1 cellular context compared by ENCODE assay signal in the genomic region with DNA sequence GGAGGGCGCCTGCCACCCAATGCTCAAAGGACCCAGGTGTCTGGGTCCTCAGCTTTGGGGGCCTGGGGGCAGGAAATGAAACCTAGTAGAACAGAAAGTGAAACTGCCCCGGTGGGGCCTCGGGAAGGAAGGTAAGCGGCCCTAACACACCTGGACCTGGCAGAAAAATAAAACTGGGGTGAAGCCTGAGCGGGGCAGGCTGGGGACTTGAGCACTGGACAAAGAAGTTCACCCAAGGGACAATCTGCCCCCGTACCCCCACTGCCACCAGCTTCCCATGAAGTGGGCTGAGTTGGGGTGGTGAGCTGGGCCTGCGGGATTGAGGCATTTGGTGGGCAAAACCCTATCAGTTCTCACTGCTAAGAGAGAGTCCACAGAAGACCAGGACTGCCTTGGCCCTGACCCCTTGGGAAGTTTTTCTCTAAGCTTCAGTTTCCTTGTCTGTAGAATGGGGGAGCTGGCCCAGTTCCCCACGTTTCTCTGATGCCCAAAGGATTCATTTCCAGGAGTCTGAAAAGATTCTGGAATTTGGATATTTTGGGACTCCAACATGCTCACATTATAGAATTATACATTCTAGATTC.
TF ChIP-seq lines count a peak whose summit lies in the region.

No MANE protein-coding gene starts in this region.

TF ChIP-seq in GM12878, 131 proteins besides CTCF, POLR2A, EP300 and RAD21:
- peak; percentile 83 for TF ChIP-seq TCF12 (IDR thresholded peaks at IDR 0.05; ENCODE audit: low read depth, low read length)
- TF ChIP-seq IRF4 (IDR thresholded peaks at IDR 0.05; ENCODE audit: low read depth, low read length), result 0 out of 2 replicates have a peak, but pooled peaks have one; percentile 30
- TF ChIP-seq CHD4 (IDR thresholded peaks at IDR 0.05), result no peak
- 0 out of 2 replicates have a peak, but pooled peaks have one; percentile 16 for TF ChIP-seq CREB1 (IDR thresholded peaks at IDR 0.05; ENCODE audit: low read depth)
- no peak for TF ChIP-seq ZBED1 (IDR thresholded peaks at IDR 0.05; ENCODE audit: borderline replicate concordance)
- TF ChIP-seq, protein P1, sequence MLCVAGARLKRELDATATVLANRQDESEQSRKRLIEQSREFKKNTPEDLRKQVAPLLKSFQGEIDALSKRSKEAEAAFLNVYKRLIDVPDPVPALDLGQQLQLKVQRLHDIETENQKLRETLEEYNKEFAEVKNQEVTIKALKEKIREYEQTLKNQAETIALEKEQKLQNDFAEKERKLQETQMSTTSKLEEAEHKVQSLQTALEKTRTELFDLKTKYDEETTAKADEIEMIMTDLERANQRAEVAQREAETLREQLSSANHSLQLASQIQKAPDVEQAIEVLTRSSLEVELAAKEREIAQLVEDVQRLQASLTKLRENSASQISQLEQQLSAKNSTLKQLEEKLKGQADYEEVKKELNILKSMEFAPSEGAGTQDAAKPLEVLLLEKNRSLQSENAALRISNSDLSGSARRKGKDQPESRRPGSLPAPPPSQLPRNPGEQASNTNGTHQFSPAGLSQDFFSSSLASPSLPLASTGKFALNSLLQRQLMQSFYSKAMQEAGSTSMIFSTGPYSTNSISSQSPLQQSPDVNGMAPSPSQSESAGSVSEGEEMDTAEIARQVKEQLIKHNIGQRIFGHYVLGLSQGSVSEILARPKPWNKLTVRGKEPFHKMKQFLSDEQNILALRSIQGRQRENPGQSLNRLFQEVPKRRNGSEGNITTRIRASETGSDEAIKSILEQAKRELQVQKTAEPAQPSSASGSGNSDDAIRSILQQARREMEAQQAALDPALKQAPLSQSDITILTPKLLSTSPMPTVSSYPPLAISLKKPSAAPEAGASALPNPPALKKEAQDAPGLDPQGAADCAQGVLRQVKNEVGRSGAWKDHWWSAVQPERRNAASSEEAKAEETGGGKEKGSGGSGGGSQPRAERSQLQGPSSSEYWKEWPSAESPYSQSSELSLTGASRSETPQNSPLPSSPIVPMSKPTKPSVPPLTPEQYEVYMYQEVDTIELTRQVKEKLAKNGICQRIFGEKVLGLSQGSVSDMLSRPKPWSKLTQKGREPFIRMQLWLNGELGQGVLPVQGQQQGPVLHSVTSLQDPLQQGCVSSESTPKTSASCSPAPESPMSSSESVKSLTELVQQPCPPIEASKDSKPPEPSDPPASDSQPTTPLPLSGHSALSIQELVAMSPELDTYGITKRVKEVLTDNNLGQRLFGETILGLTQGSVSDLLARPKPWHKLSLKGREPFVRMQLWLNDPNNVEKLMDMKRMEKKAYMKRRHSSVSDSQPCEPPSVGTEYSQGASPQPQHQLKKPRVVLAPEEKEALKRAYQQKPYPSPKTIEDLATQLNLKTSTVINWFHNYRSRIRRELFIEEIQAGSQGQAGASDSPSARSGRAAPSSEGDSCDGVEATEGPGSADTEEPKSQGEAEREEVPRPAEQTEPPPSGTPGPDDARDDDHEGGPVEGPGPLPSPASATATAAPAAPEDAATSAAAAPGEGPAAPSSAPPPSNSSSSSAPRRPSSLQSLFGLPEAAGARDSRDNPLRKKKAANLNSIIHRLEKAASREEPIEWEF (IDR thresholded peaks at IDR 0.05; ENCODE audit: insufficient replicate concordance, low read depth, low read length), result no peak
- TF ChIP-seq TCF3 (IDR thresholded peaks at IDR 0.05; ENCODE audit: borderline replicate concordance, insufficient read depth, low read depth, low read length), result peak; percentile 71; the same call in 1 of the 2 replicates
- TF ChIP-seq, protein P2, sequence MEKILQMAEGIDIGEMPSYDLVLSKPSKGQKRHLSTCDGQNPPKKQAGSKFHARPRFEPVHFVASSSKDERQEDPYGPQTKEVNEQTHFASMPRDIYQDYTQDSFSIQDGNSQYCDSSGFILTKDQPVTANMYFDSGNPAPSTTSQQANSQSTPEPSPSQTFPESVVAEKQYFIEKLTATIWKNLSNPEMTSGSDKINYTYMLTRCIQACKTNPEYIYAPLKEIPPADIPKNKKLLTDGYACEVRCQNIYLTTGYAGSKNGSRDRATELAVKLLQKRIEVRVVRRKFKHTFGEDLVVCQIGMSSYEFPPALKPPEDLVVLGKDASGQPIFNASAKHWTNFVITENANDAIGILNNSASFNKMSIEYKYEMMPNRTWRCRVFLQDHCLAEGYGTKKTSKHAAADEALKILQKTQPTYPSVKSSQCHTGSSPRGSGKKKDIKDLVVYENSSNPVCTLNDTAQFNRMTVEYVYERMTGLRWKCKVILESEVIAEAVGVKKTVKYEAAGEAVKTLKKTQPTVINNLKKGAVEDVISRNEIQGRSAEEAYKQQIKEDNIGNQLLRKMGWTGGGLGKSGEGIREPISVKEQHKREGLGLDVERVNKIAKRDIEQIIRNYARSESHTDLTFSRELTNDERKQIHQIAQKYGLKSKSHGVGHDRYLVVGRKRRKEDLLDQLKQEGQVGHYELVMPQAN (conservative IDR thresholded peaks at IDR 0.05), result peak; percentile 64; the same call in 1 of the 2 replicates
- TF ChIP-seq, protein P3, sequence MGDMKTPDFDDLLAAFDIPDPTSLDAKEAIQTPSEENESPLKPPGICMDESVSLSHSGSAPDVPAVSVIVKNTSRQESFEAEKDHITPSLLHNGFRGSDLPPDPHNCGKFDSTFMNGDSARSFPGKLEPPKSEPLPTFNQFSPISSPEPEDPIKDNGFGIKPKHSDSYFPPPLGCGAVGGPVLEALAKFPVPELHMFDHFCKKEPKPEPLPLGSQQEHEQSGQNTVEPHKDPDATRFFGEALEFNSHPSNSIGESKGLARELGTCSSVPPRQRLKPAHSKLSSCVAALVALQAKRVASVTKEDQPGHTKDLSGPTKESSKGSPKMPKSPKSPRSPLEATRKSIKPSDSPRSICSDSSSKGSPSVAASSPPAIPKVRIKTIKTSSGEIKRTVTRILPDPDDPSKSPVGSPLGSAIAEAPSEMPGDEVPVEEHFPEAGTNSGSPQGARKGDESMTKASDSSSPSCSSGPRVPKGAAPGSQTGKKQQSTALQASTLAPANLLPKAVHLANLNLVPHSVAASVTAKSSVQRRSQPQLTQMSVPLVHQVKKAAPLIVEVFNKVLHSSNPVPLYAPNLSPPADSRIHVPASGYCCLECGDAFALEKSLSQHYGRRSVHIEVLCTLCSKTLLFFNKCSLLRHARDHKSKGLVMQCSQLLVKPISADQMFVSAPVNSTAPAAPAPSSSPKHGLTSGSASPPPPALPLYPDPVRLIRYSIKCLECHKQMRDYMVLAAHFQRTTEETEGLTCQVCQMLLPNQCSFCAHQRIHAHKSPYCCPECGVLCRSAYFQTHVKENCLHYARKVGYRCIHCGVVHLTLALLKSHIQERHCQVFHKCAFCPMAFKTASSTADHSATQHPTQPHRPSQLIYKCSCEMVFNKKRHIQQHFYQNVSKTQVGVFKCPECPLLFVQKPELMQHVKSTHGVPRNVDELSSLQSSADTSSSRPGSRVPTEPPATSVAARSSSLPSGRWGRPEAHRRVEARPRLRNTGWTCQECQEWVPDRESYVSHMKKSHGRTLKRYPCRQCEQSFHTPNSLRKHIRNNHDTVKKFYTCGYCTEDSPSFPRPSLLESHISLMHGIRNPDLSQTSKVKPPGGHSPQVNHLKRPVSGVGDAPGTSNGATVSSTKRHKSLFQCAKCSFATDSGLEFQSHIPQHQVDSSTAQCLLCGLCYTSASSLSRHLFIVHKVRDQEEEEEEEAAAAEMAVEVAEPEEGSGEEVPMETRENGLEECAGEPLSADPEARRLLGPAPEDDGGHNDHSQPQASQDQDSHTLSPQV (IDR thresholded peaks at IDR 0.05), result no peak
- no peak; the same call in 1 of the 2 replicates for TF ChIP-seq IKZF1 (conservative IDR thresholded peaks at IDR 0.05)
- TF ChIP-seq, protein P4, sequence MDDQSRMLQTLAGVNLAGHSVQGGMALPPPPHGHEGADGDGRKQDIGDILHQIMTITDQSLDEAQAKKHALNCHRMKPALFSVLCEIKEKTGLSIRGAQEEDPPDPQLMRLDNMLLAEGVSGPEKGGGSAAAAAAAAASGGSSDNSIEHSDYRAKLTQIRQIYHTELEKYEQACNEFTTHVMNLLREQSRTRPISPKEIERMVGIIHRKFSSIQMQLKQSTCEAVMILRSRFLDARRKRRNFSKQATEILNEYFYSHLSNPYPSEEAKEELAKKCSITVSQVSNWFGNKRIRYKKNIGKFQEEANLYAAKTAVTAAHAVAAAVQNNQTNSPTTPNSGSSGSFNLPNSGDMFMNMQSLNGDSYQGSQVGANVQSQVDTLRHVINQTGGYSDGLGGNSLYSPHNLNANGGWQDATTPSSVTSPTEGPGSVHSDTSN (IDR thresholded peaks at IDR 0.05; ENCODE audit: insufficient replicate concordance, low read depth, low read length), result no peak
- peak in 1 of 2 experiments; percentile 70; a peak in 2 of 3 replicates for TF ChIP-seq EGR1 (IDR thresholded peaks at IDR 0.05; ENCODE audit: borderline replicate concordance in 1 of 2, low read depth in 2 of 2, low read length in 2 of 2)
- peak; percentile 19; the same call in 1 of the 2 replicates for TF ChIP-seq SPI1 (IDR thresholded peaks at IDR 0.05; ENCODE audit: borderline replicate concordance, insufficient read depth, low read depth, low read length)
- no peak for TF ChIP-seq GATAD2B (conservative IDR thresholded peaks at IDR 0.05; ENCODE audit: low read depth)
- TF ChIP-seq RUNX3 (IDR thresholded peaks at IDR 0.05; ENCODE audit: low read length), result peak; percentile 30; the same call in 1 of the 2 replicates
- TF ChIP-seq MXI1 (IDR thresholded peaks at IDR 0.05; ENCODE audit: low read depth, low read length), result peak; percentile 30; the same call in 1 of the 2 replicates
- peak; percentile 27; the same call in 1 of the 2 replicates for TF ChIP-seq DPF2 (IDR thresholded peaks at IDR 0.05)
- TF ChIP-seq ETV6 (conservative IDR thresholded peaks at IDR 0.05 in 1 of 2, IDR thresholded peaks at IDR 0.05 in 1 of 2; ENCODE audit: borderline replicate concordance in 1 of 2, low read depth in 1 of 2), result peak in 1 of 2 experiments; percentile 97; a peak in 2 of 4 replicates
- TF ChIP-seq NBN (IDR thresholded peaks at IDR 0.05), result 0 out of 2 replicates have a peak, but pooled peaks have one; percentile 25
- no peak for TF ChIP-seq TCF7 (IDR thresholded peaks at IDR 0.05; ENCODE audit: borderline replicate concordance)
- TF ChIP-seq SUZ12 (IDR thresholded peaks at IDR 0.05; ENCODE audit: unreplicated experiment), result no peak
- TF ChIP-seq FOS (IDR thresholded peaks at IDR 0.05; ENCODE audit: borderline replicate concordance, extremely low read depth, insufficient read length), result no peak
- TF ChIP-seq RCOR1 (conservative IDR thresholded peaks at IDR 0.05; ENCODE audit: low read depth, low read length), result no peak
- TF ChIP-seq, protein P5, sequence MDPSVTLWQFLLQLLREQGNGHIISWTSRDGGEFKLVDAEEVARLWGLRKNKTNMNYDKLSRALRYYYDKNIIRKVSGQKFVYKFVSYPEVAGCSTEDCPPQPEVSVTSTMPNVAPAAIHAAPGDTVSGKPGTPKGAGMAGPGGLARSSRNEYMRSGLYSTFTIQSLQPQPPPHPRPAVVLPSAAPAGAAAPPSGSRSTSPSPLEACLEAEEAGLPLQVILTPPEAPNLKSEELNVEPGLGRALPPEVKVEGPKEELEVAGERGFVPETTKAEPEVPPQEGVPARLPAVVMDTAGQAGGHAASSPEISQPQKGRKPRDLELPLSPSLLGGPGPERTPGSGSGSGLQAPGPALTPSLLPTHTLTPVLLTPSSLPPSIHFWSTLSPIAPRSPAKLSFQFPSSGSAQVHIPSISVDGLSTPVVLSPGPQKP (IDR thresholded peaks at IDR 0.05; ENCODE audit: low read depth, low read length), result no peak
- TF ChIP-seq, protein P6, sequence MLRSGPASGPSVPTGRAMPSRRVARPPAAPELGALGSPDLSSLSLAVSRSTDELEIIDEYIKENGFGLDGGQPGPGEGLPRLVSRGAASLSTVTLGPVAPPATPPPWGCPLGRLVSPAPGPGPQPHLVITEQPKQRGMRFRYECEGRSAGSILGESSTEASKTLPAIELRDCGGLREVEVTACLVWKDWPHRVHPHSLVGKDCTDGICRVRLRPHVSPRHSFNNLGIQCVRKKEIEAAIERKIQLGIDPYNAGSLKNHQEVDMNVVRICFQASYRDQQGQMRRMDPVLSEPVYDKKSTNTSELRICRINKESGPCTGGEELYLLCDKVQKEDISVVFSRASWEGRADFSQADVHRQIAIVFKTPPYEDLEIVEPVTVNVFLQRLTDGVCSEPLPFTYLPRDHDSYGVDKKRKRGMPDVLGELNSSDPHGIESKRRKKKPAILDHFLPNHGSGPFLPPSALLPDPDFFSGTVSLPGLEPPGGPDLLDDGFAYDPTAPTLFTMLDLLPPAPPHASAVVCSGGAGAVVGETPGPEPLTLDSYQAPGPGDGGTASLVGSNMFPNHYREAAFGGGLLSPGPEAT (IDR thresholded peaks at IDR 0.05; ENCODE audit: low read depth), result 0 out of 2 replicates have a peak, but pooled peaks have one; percentile 15
- TF ChIP-seq, protein P7, sequence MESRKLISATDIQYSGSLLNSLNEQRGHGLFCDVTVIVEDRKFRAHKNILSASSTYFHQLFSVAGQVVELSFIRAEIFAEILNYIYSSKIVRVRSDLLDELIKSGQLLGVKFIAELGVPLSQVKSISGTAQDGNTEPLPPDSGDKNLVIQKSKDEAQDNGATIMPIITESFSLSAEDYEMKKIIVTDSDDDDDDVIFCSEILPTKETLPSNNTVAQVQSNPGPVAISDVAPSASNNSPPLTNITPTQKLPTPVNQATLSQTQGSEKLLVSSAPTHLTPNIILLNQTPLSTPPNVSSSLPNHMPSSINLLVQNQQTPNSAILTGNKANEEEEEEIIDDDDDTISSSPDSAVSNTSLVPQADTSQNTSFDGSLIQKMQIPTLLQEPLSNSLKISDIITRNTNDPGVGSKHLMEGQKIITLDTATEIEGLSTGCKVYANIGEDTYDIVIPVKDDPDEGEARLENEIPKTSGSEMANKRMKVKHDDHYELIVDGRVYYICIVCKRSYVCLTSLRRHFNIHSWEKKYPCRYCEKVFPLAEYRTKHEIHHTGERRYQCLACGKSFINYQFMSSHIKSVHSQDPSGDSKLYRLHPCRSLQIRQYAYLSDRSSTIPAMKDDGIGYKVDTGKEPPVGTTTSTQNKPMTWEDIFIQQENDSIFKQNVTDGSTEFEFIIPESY (IDR thresholded peaks at IDR 0.05), result no peak
- TF ChIP-seq BHLHE40 (IDR thresholded peaks at IDR 0.05; ENCODE audit: borderline replicate concordance in 1 of 2, low read depth in 2 of 2, low read length in 1 of 2), result no peak
- TF ChIP-seq MTA3 (IDR thresholded peaks at IDR 0.05; ENCODE audit: borderline replicate concordance, low read length), result 0 out of 2 replicates have a peak, but pooled peaks have one; percentile 50
- TF ChIP-seq, protein P8, sequence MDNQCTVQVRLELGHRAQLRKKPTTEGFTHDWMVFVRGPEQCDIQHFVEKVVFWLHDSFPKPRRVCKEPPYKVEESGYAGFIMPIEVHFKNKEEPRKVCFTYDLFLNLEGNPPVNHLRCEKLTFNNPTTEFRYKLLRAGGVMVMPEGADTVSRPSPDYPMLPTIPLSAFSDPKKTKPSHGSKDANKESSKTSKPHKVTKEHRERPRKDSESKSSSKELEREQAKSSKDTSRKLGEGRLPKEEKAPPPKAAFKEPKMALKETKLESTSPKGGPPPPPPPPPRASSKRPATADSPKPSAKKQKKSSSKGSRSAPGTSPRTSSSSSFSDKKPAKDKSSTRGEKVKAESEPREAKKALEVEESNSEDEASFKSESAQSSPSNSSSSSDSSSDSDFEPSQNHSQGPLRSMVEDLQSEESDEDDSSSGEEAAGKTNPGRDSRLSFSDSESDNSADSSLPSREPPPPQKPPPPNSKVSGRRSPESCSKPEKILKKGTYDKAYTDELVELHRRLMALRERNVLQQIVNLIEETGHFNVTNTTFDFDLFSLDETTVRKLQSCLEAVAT (IDR thresholded peaks at IDR 0.05), result 0 out of 2 replicates have a peak, but pooled peaks have one; percentile 21
- TF ChIP-seq BACH1 (IDR thresholded peaks at IDR 0.05; ENCODE audit: borderline replicate concordance), result no peak
- TF ChIP-seq PAX8 (IDR thresholded peaks at IDR 0.05), result no peak
- TF ChIP-seq EED (IDR thresholded peaks at IDR 0.05; ENCODE audit: low read depth), result 0 out of 2 replicates have a peak, but pooled peaks have one; percentile 24
- no peak for TF ChIP-seq STAT1 (conservative IDR thresholded peaks at IDR 0.05)
- peak; percentile 24; the same call in 1 of the 2 replicates for TF ChIP-seq PAX5 (IDR thresholded peaks at IDR 0.05; ENCODE audit: borderline replicate concordance, low read depth, low read length)
